1 cellular context compared by ENCODE assay signal in genomic region chr17:74210191-74211140, GRCh38.
TF ChIP-seq lines count a peak whose summit lies in the region.

No MANE protein-coding gene starts in this region.

TF ChIP-seq in H1, 55 proteins besides CTCF, POLR2A, EP300 and RAD21:
- no peak for TF ChIP-seq KDM1A (IDR thresholded peaks at IDR 0.05; ENCODE audit: borderline replicate concordance, low read length)
- peak; percentile 65 for TF ChIP-seq CHD2 (IDR thresholded peaks at IDR 0.05; ENCODE audit: low read length)
- TF ChIP-seq GABPA (IDR thresholded peaks at IDR 0.05; ENCODE audit: borderline replicate concordance, insufficient read depth, low read length) = no peak
- TF ChIP-seq TAF1 (IDR thresholded peaks at IDR 0.05; ENCODE audit: low read depth, low read length) = no peak
- TF ChIP-seq HDAC2 (IDR thresholded peaks at IDR 0.05; ENCODE audit: borderline replicate concordance in 1 of 2, low read depth in 2 of 2, low read length in 2 of 2) = no peak
- no peak for TF ChIP-seq SIRT6 (IDR thresholded peaks at IDR 0.05; ENCODE audit: low read length)
- TF ChIP-seq SIN3A (conservative IDR thresholded peaks at IDR 0.05 in 1 of 2, IDR thresholded peaks at IDR 0.05 in 1 of 2; ENCODE audit: low read depth in 1 of 2, low read length in 2 of 2) = peak; percentile 17 to 47; a peak in 1 of 4 replicates
- no peak for TF ChIP-seq SP2 (IDR thresholded peaks at IDR 0.05; ENCODE audit: low read length)
- TF ChIP-seq TAF7 (optimal IDR thresholded peaks at IDR 0.05; ENCODE audit: borderline replicate concordance, low read depth, low read length) = peak; percentile 47
- TF ChIP-seq KDM4A (IDR thresholded peaks at IDR 0.05; ENCODE audit: low read depth, low read length, severe bottlenecking) = no peak
- no peak for TF ChIP-seq USF2 (IDR thresholded peaks at IDR 0.05; ENCODE audit: low read length)
- TF ChIP-seq, protein P1, sequence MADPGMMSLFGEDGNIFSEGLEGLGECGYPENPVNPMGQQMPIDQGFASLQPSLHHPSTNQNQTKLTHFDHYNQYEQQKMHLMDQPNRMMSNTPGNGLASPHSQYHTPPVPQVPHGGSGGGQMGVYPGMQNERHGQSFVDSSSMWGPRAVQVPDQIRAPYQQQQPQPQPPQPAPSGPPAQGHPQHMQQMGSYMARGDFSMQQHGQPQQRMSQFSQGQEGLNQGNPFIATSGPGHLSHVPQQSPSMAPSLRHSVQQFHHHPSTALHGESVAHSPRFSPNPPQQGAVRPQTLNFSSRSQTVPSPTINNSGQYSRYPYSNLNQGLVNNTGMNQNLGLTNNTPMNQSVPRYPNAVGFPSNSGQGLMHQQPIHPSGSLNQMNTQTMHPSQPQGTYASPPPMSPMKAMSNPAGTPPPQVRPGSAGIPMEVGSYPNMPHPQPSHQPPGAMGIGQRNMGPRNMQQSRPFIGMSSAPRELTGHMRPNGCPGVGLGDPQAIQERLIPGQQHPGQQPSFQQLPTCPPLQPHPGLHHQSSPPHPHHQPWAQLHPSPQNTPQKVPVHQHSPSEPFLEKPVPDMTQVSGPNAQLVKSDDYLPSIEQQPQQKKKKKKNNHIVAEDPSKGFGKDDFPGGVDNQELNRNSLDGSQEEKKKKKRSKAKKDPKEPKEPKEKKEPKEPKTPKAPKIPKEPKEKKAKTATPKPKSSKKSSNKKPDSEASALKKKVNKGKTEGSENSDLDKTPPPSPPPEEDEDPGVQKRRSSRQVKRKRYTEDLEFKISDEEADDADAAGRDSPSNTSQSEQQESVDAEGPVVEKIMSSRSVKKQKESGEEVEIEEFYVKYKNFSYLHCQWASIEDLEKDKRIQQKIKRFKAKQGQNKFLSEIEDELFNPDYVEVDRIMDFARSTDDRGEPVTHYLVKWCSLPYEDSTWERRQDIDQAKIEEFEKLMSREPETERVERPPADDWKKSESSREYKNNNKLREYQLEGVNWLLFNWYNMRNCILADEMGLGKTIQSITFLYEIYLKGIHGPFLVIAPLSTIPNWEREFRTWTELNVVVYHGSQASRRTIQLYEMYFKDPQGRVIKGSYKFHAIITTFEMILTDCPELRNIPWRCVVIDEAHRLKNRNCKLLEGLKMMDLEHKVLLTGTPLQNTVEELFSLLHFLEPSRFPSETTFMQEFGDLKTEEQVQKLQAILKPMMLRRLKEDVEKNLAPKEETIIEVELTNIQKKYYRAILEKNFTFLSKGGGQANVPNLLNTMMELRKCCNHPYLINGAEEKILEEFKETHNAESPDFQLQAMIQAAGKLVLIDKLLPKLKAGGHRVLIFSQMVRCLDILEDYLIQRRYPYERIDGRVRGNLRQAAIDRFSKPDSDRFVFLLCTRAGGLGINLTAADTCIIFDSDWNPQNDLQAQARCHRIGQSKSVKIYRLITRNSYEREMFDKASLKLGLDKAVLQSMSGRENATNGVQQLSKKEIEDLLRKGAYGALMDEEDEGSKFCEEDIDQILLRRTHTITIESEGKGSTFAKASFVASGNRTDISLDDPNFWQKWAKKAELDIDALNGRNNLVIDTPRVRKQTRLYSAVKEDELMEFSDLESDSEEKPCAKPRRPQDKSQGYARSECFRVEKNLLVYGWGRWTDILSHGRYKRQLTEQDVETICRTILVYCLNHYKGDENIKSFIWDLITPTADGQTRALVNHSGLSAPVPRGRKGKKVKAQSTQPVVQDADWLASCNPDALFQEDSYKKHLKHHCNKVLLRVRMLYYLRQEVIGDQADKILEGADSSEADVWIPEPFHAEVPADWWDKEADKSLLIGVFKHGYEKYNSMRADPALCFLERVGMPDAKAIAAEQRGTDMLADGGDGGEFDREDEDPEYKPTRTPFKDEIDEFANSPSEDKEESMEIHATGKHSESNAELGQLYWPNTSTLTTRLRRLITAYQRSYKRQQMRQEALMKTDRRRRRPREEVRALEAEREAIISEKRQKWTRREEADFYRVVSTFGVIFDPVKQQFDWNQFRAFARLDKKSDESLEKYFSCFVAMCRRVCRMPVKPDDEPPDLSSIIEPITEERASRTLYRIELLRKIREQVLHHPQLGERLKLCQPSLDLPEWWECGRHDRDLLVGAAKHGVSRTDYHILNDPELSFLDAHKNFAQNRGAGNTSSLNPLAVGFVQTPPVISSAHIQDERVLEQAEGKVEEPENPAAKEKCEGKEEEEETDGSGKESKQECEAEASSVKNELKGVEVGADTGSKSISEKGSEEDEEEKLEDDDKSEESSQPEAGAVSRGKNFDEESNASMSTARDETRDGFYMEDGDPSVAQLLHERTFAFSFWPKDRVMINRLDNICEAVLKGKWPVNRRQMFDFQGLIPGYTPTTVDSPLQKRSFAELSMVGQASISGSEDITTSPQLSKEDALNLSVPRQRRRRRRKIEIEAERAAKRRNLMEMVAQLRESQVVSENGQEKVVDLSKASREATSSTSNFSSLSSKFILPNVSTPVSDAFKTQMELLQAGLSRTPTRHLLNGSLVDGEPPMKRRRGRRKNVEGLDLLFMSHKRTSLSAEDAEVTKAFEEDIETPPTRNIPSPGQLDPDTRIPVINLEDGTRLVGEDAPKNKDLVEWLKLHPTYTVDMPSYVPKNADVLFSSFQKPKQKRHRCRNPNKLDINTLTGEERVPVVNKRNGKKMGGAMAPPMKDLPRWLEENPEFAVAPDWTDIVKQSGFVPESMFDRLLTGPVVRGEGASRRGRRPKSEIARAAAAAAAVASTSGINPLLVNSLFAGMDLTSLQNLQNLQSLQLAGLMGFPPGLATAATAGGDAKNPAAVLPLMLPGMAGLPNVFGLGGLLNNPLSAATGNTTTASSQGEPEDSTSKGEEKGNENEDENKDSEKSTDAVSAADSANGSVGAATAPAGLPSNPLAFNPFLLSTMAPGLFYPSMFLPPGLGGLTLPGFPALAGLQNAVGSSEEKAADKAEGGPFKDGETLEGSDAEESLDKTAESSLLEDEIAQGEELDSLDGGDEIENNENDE (IDR thresholded peaks at IDR 0.05; ENCODE audit: insufficient replicate concordance, low read length) = peak; percentile 72
- TF ChIP-seq EGR1 (IDR thresholded peaks at IDR 0.05; ENCODE audit: borderline replicate concordance, low read depth, low read length) = no peak
- no peak for TF ChIP-seq PHF8 (conservative IDR thresholded peaks at IDR 0.05; ENCODE audit: low read depth, low read length)
- no peak for TF ChIP-seq RNF2 (IDR thresholded peaks at IDR 0.05; ENCODE audit: borderline replicate concordance, low read depth, low read length, missing control alignments, poor library complexity, severe bottlenecking)
- TF ChIP-seq GTF2F1 (IDR thresholded peaks at IDR 0.05; ENCODE audit: borderline replicate concordance, low read depth, low read length) = no peak
- no peak for TF ChIP-seq RFX5 (IDR thresholded peaks at IDR 0.05; ENCODE audit: borderline replicate concordance, low read depth, low read length)
- TF ChIP-seq JUN (IDR thresholded peaks at IDR 0.05; ENCODE audit: low read depth, low read length) = no peak
- TF ChIP-seq, protein P2, sequence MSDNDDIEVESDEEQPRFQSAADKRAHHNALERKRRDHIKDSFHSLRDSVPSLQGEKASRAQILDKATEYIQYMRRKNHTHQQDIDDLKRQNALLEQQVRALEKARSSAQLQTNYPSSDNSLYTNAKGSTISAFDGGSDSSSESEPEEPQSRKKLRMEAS (IDR thresholded peaks at IDR 0.05) = peak; percentile 42
- TF ChIP-seq, protein P3, sequence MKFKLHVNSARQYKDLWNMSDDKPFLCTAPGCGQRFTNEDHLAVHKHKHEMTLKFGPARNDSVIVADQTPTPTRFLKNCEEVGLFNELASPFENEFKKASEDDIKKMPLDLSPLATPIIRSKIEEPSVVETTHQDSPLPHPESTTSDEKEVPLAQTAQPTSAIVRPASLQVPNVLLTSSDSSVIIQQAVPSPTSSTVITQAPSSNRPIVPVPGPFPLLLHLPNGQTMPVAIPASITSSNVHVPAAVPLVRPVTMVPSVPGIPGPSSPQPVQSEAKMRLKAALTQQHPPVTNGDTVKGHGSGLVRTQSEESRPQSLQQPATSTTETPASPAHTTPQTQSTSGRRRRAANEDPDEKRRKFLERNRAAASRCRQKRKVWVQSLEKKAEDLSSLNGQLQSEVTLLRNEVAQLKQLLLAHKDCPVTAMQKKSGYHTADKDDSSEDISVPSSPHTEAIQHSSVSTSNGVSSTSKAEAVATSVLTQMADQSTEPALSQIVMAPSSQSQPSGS (IDR thresholded peaks at IDR 0.05; ENCODE audit: low read length) = 0 out of 2 replicates have a peak, but pooled peaks have one; percentile 44
- peak; percentile 83; the same call in 1 of the 2 replicates for TF ChIP-seq SP4 (IDR thresholded peaks at IDR 0.05; ENCODE audit: low read length)
- no peak for TF ChIP-seq HDAC6 (IDR thresholded peaks at IDR 0.05; ENCODE audit: low read depth, low read length)
- 0 out of 2 replicates have a peak, but pooled peaks have one; percentile 15 for TF ChIP-seq SP1 (IDR thresholded peaks at IDR 0.05; ENCODE audit: low read depth, low read length)
- no peak for TF ChIP-seq RXRA (IDR thresholded peaks at IDR 0.05; ENCODE audit: insufficient read depth, low read depth, low read length)
- no peak for TF ChIP-seq FOSL1 (IDR thresholded peaks at IDR 0.05; ENCODE audit: insufficient read depth, low read depth, low read length)
- peak; percentile 90 for TF ChIP-seq POLR2AphosphoS5 (IDR thresholded peaks at IDR 0.05; ENCODE audit: low read depth, low read length)
- no peak for TF ChIP-seq CEBPB (IDR thresholded peaks at IDR 0.05; ENCODE audit: low read depth, low read length)
- peak; percentile 20 for TF ChIP-seq ASH2L (IDR thresholded peaks at IDR 0.05; ENCODE audit: low read length)
- no peak for TF ChIP-seq NANOG (IDR thresholded peaks at IDR 0.05; ENCODE audit: insufficient read depth, low read depth, low read length, poor library complexity, severe bottlenecking)
